ENCODE assay signal across 7 cellular contexts in the genomic region with DNA sequence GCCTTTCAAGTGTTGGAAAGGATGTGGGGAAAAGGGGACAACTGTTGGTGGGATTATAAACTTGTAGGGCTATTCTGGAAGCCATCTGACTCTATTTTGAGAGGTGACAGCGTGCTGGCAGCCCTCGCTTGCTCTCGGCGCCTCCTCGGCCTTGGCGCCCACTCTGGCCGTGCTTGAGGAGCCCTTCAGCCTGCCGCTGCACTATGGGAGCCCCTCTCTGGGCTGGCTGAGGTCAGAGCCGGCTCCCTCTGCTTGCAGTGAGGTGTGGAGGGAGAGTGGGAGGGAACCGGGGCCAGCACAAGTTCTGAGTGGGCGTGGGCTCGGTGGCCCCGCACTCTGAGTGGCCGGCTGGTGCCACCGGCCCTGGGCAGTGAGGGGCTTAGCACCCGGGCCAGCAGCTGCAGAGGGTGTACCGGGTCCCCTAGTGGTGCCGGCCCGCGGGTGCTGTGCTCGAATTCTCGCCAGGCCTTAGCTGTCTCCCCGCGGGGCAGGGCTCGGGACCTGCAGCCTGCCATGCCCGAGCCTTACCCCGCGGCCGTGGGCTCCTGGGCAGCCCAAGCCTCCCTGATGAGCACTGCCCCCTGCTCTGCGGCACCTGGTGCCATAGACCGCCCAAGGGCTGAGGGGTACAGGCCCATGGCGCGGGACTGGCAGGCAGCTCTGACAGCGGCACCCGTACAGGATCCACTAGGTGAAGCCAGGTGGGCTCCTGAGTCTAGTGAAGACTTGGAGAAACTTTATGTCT. TPM values are rescaled to one million over a fixed set of nuclear protein-coding genes. Genes with fewer than 3 reads are reported as not detected.
"Had no signal": no experiment of that assay in that cellular context is flagged by ENCODE, and none has a peak within 500 bp of the region (broad histone marks: within the 10 kb centered on the region; RNA-seq: fewer than 3 reads in every experiment).

No MANE protein-coding gene starts in this region.

- H3K4me2 ChIP-seq: GM23338 had no signal

- ATAC-seq: GM23338, HepG2 had no signal

- DNase-seq: H9, HCEC 1CT, KG1 had no signal

- H3K4me3 ChIP-seq: GM23338 had no signal

- H2AFZ ChIP-seq: GM23338 had no signal

- H3K27ac ChIP-seq: HL-60 had no signal

RNA-seq across cellular contexts. Expression of a gene that starts 33.6 kb away (rescaled TPM):
- polyA plus RNA-seq: IgD-negative memory B cell had no signal
